6 cellular contexts compared by ENCODE assay signal in genomic region chr9:136438548-136438908, GRCh38. TPM values are rescaled to one million over a fixed set of nuclear protein-coding genes. Genes with fewer than 3 reads are reported as not detected.
A peak's percentile ranks its signal among the peaks of the same experiment; 100 is the strongest.
DNase-seq lines count a peak whose midpoint lies in the region; TF ChIP-seq lines count a peak whose summit lies in the region.

No MANE protein-coding gene starts in this region.

- no TSS peak for BruUV-seq in MCF 10A (replicated peaks; lab: Mats Ljungman, UMichigan)

- peak overlapping the region; percentile 73 for H3K4me2 ChIP-seq in neural cell (ENCODE audit: low read length)

- POLR2A ChIA-PET in MCF 10A (lab: Yijun Ruan, JAX), result interaction anchor here (0.6 to 6.0 kb wide), 6 partner anchors 13 to 115 kb away, joined by 3 to 34 read pairs (median 4); partner anchors contain the start of genes ENTR1 and PMPCA

- no peaks in the 10 kb centered on the region for H3K27me3 ChIP-seq in neural cell (ENCODE audit: insufficient read depth, low read depth, low read length)

- H3F3A ChIP-seq in neural cell (ENCODE audit: insufficient read depth, low read length, poor library complexity, severe bottlenecking), result no peaks in the 10 kb centered on the region

- H2AFZ ChIP-seq in neural cell (ENCODE audit: low read depth, low read length), result no peak overlapping the region

- no peak overlapping the region for H3K27ac ChIP-seq in neural cell (ENCODE audit: low read length)

- peaks cover 32% of the 10 kb centered on the region for H3K79me2 ChIP-seq in neural cell (replicated peaks; ENCODE audit: insufficient read depth, low read length)

- no peaks in the 10 kb centered on the region for H3K9me3 ChIP-seq in neural cell (ENCODE audit: low read length)

- H3K4me3 Mint-ChIP-seq in MCF 10A (ENCODE audit: unreplicated experiment), result peak overlapping the region; percentile 76

- CTCF ChIA-PET in MCF 10A (lab: Yijun Ruan, JAX), result interaction anchor here (1.0 kb wide), 1 partner anchor 75 kb away, joined by 3 read pairs; the partner anchor contains the start of gene DNLZ

- no peak for TF ChIP-seq RAD21 in neural cell (conservative IDR thresholded peaks at IDR 0.05)

- TF ChIP-seq CTCF in AG10803 (conservative IDR thresholded peaks at IDR 0.05; ENCODE audit: low read length) (no peak), HFF-Myc (IDR thresholded peaks at IDR 0.05; ENCODE audit: low read depth, low read length, missing control alignments) (no peak), MCF 10A (IDR thresholded peaks at IDR 0.05; ENCODE audit: unreplicated experiment) (no peak), neural cell (IDR thresholded peaks at IDR 0.05; ENCODE audit: poor library complexity, severe bottlenecking) (no peak)

- H3K36me3 Mint-ChIP-seq in MCF 10A (ENCODE audit: insufficient read depth, unreplicated experiment), result peaks cover 41% of the 10 kb centered on the region

- H3K9me3 Mint-ChIP-seq in MCF 10A (ENCODE audit: unreplicated experiment), result no peaks in the 10 kb centered on the region

- peak overlapping the region; percentile 79 for H3K9ac ChIP-seq in neural cell (ENCODE audit: low read length)

- H3K4me3 ChIP-seq in AG10803 (ENCODE audit: low read length) (peak overlapping the region; percentile 71), HFF-Myc (replicated peaks; ENCODE audit: low read depth, low read length) (peak overlapping the region; percentile 79), neural cell (ENCODE audit: low read length) (peak overlapping the region; percentile 96)

- DNase-seq in AG10803 (ENCODE audit: low read depth), result peak; percentile 11
- no peak for DNase-seq in HFF-Myc (ENCODE audit: extremely low read depth, low read depth)
- peak; percentile 18 for DNase-seq in MCF 10A (ENCODE audit: unreplicated experiment)
- no peak for DNase-seq in dedifferentiated amniotic fluid mesenchymal stem cell (ENCODE audit: extremely low spot score)
- no peak for DNase-seq in Ammon's horn (ENCODE audit: low spot score)

- H3K27ac Mint-ChIP-seq in MCF 10A (ENCODE audit: low read depth, unreplicated experiment), result no peak overlapping the region

- H3K4me1 Mint-ChIP-seq in MCF 10A (ENCODE audit: insufficient read depth, unreplicated experiment), result peaks cover 16% of the 10 kb centered on the region

- intact Hi-C loops in MCF 10A (cut with micrococcal nuclease), result no loop called here

- no peaks in the 10 kb centered on the region for H3K36me3 ChIP-seq in neural cell (ENCODE audit: insufficient read depth, low read length)

- no peaks in the 10 kb centered on the region for H3K9me2 ChIP-seq in neural cell (ENCODE audit: insufficient read depth, low read length)

- H3K27me3 Mint-ChIP-seq in MCF 10A (ENCODE audit: insufficient read depth, unreplicated experiment), result no peaks in the 10 kb centered on the region

- TF ChIP-seq EP300 in neural cell (conservative IDR thresholded peaks at IDR 0.05; ENCODE audit: poor library complexity, severe bottlenecking), result no peak

- no peaks in the 10 kb centered on the region for H4K20me1 ChIP-seq in neural cell (ENCODE audit: insufficient read depth)

TF ChIP-seq in neural cell, 6 proteins besides CTCF, POLR2A, EP300 and RAD21:
- TF ChIP-seq MXI1 (conservative IDR thresholded peaks at IDR 0.05; ENCODE audit: poor library complexity, severe bottlenecking) (no peak), TAF1 (IDR thresholded peaks at IDR 0.05; ENCODE audit: low read depth) (no peak), SMC3 (conservative IDR thresholded peaks at IDR 0.05; ENCODE audit: poor library complexity) (no peak), POLR2AphosphoS5 (IDR thresholded peaks at IDR 0.05) (no peak), REST (IDR thresholded peaks at IDR 0.05; ENCODE audit: borderline replicate concordance) (no peak), EZH2 (IDR thresholded peaks at IDR 0.05; ENCODE audit: borderline replicate concordance, insufficient read depth, low read length, poor library complexity, severe bottlenecking) (no peak)
TF ChIP-seq in neural cell: peak in this region for 0.

RNA-seq across cellular contexts. Expression of gene INPP5E, which starts 1.1 kb away (rescaled TPM):
- 16.3 and 17.4 TPM in 2 replicates for total RNA-seq in MCF 10A (2022)
- polyA plus RNA-seq in neural cell, result 17.9 and 24.0 TPM in 2 replicates
- 16.4 and 20.2 TPM in 2 replicates for polyA minus RNA-seq in neural cell

RNA-seq across cellular contexts. Expression of gene PMPCA, which starts 28.1 kb away (rescaled TPM):
- 66.0 and 66.3 TPM in 2 replicates for total RNA-seq in MCF 10A (2022)
- 61.3 and 62.6 TPM in 2 replicates for polyA plus RNA-seq in neural cell
- 38.7 and 43.9 TPM in 2 replicates for polyA minus RNA-seq in neural cell

RNA-seq across cellular contexts. Expression of gene ENTR1, which starts 28.1 kb away (rescaled TPM):
- 58.9 and 82.2 TPM in 2 replicates for total RNA-seq in MCF 10A (2022)
- 63.7 and 72.1 TPM in 2 replicates for polyA plus RNA-seq in neural cell
- polyA minus RNA-seq in neural cell, result 23.8 and 32.4 TPM in 2 replicates

RNA-seq across cellular contexts. Expression of gene SNAPC4, which starts 38.6 kb away (rescaled TPM):
- total RNA-seq in MCF 10A (2022), result 9.6 and 9.9 TPM in 2 replicates
- polyA plus RNA-seq in neural cell, result 6.8 and 12.9 TPM in 2 replicates
- polyA minus RNA-seq in neural cell, result 10.7 and 14.4 TPM in 2 replicates

RNA-seq across cellular contexts. Expression of gene SEC16A, which starts 44.3 kb away (rescaled TPM):
- total RNA-seq in MCF 10A (2022), result 85.8 and 88.8 TPM in 2 replicates
- 15.4 and 21.8 TPM in 2 replicates for polyA plus RNA-seq in neural cell
- 21.2 and 23.7 TPM in 2 replicates for polyA minus RNA-seq in neural cell

Comparison
In these comparisons a context has a peak if more than half of its experiments do, and no peak if none do; other contexts are left out.
1. DNase-seq: peak in AG10803 (single experiment) and MCF 10A (single experiment); none in HFF-Myc (single experiment), dedifferentiated amniotic fluid mesenchymal stem cell (single experiment) and Ammon's horn (single experiment).
2. Peak in every context shown above with its lines, with median percentiles within 50 percentile points of each other: H3K4me3 ChIP-seq.